1 cellular context compared by ENCODE assay signal in genomic region chr1:154988053-154988954, GRCh38.
TF ChIP-seq lines count a peak whose summit lies in the region.

No MANE protein-coding gene starts in this region.

TF ChIP-seq in HepG2, 621 proteins besides CTCF, POLR2A, EP300 and RAD21:
- TF ChIP-seq STAG1 (CRISPR knock-in tag; IDR thresholded peaks at IDR 0.05) (peak; percentile 46), ZNF883 (CRISPR knock-in tag; IDR thresholded peaks at IDR 0.05; ENCODE audit: not compliant biosample characterization) (peak; percentile 7), HINFP (CRISPR knock-in tag; IDR thresholded peaks at IDR 0.05; ENCODE audit: low read depth) (no peak), NR2F6 (IDR thresholded peaks at IDR 0.05) (no peak), NR2F6 (CRISPR knock-in tag; IDR thresholded peaks at IDR 0.05) (peak; percentile 51; the same call in 1 of the 2 replicates), SMC3 (IDR thresholded peaks at IDR 0.05; ENCODE audit: low read length) (peak; percentile 42; the same call in 1 of the 2 replicates)
